In genomic region chr1:180881806-180882509, GRCh38 we compare ENCODE assay signal across 8 cellular contexts. TPM values are rescaled to one million over a fixed set of nuclear protein-coding genes. Genes with fewer than 3 reads are reported as not detected.
DNase-seq lines count a peak whose midpoint lies in the region; ATAC-seq and TF ChIP-seq lines count a peak whose summit lies in the region.

No MANE protein-coding gene starts in this region.

- 72% methylated on average over 6 of the region's 6 CpGs for WGBS in hepatocyte (ENCODE audit: low lambda C conversion rate, missing lambda C conversion rate)

- no peak overlapping the region for H3K4me2 ChIP-seq in hepatocyte

- peak; percentile 77 for DNase-seq in ELR (ENCODE audit: low read depth)
- DNase-seq in NCI-H446 treated with DMSO at 0.1 percent for 48 hours (lab: John Stamatoyannopoulos, UW): peak; percentile 89
- no peak for DNase-seq in ascending aorta (ENCODE audit: low spot score in 2 of 2)
- peak; percentile 71 for DNase-seq in hepatocyte (ENCODE audit: low spot score)
- DNase-seq in tibial artery: no peak
- DNase-seq in activated effector memory CD4-positive, alpha-beta T cell treated with Interleukin-2 at 50 U/mL for 16 hours: no peak

- H3K4me1 ChIP-seq in ascending aorta (no peaks in the 10 kb centered on the region), hepatocyte (ENCODE audit: insufficient read depth) (no peaks in the 10 kb centered on the region), tibial artery (no peaks in the 10 kb centered on the region)

- intact Hi-C loops in ascending aorta (cut with DNase I) (loop anchor here (1.0 kb wide), 1 partner anchor 284 kb away; no protein-coding TSS in a partner anchor), tibial artery (cut with DNase I; ENCODE audit: low total_unique reads) (loop anchor here (2.0 kb wide), 1 partner anchor 285 kb away; no protein-coding TSS in a partner anchor)

- TF ChIP-seq CTCF in ascending aorta (IDR thresholded peaks at IDR 0.05) (peak; percentile 12 to 44 (median 27)), hepatocyte (IDR thresholded peaks at IDR 0.05; ENCODE audit: poor library complexity) (peak; percentile 60), tibial artery (IDR thresholded peaks at IDR 0.05) (peak; percentile 31 to 47)

- H2AFZ ChIP-seq in hepatocyte: no peak overlapping the region

- ATAC-seq in HG02571 (IDR thresholded peaks at IDR 0.05; ENCODE audit: unreplicated experiment) (peak; percentile 63), GM21529 (IDR thresholded peaks at IDR 0.05; ENCODE audit: unreplicated experiment) (no peak)

- no peaks in the 10 kb centered on the region for H3K27me3 ChIP-seq in ascending aorta
- H3K27me3 ChIP-seq in hepatocyte: no peaks in the 10 kb centered on the region
- H3K27me3 ChIP-seq in tibial artery: no peaks in the 10 kb centered on the region

- no peaks in the 10 kb centered on the region for H3K79me2 ChIP-seq in hepatocyte

- H3K9me3 ChIP-seq in ascending aorta: no peaks in the 10 kb centered on the region
- H3K9me3 ChIP-seq in hepatocyte (ENCODE audit: low read depth): no peaks in the 10 kb centered on the region
- H3K9me3 ChIP-seq in tibial artery: no peaks in the 10 kb centered on the region

- no peaks in the 10 kb centered on the region for H4K20me1 ChIP-seq in hepatocyte (ENCODE audit: insufficient read depth, poor library complexity, severe bottlenecking)

- H3K4me3 ChIP-seq in ascending aorta (no peak overlapping the region), hepatocyte (no peak overlapping the region), tibial artery (no peak overlapping the region)

- no peak overlapping the region for H3K27ac ChIP-seq in ascending aorta
- H3K27ac ChIP-seq in hepatocyte: no peak overlapping the region
- H3K27ac ChIP-seq in tibial artery: no peak overlapping the region

- no peaks in the 10 kb centered on the region for H3K9me2 ChIP-seq in hepatocyte (replicated peaks; ENCODE audit: insufficient read depth)

- peaks cover 4 to 6% of the 10 kb centered on the region in 2 donors for H3K36me3 ChIP-seq in ascending aorta
- no peaks in the 10 kb centered on the region for H3K36me3 ChIP-seq in hepatocyte (replicated peaks; ENCODE audit: insufficient read depth, low read depth)
- peaks cover 3 to 14% (median 4%) of the 10 kb centered on the region in 3 donors for H3K36me3 ChIP-seq in tibial artery

RNA-seq across cellular contexts. Expression of gene KIAA1614, which starts 30.7 kb away (rescaled TPM):
- total RNA-seq in ascending aorta: 21.9 TPM
- 2.6 and 3.0 TPM in 2 replicates for total RNA-seq in hepatocyte
- 2.5 and 2.9 TPM in 2 replicates for polyA plus RNA-seq in hepatocyte

Comparison
In these comparisons a context has a peak if more than half of its experiments do, and no peak if none do; other contexts are left out.
1. DNase-seq: peak in ELR (single experiment), NCI-H446 treated with DMSO at 0.1 percent for 48 hours (single experiment) and hepatocyte (single experiment); none in ascending aorta (0 of 2), tibial artery (0 of 2) and activated effector memory CD4-positive, alpha-beta T cell treated with Interleukin-2 at 50 U/mL for 16 hours (single experiment).
2. Peak in every context shown above with its lines, with median percentiles within 50 percentile points of each other: CTCF ChIP-seq.